1 cellular context compared by ENCODE assay signal in the genomic region with DNA sequence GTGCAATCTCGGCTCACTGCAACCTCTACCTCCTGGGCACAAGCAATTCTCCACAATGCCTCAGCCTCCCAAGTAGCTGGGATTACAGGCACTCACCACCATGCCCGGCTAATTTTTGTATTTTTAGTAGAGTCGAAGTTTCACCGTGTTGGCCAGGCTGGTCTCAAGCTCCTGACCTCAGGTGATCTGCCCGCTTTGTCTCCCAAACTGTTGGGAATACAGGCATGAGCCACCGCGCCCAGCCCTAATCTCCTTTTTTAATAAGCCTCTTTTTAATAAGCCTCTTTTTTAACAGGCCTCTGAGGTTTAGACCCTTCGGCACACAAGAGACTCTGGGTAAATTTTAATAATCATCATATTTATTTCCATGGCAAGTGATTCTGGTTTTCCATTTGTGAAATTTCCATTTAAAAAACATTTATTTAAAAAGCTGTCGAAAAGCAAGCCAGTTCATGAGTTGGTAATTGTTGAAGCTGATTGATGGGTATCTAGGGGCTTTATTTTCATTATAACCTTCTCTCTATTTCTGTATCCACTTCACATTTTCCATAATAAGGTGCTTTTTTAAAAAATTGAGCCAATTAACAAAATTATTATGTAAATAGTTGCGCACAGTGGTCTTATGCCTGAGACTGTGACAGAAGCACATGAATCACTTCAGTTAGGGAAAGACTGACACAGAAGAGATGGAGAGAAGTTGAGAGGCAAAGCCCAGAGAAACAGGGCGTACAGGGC.
TF ChIP-seq lines count a peak whose summit lies in the region.

No MANE protein-coding gene starts in this region.

TF ChIP-seq in endothelial cell of umbilical vein, 7 proteins besides CTCF, POLR2A, EP300 and RAD21:
- TF ChIP-seq JUN (IDR thresholded peaks at IDR 0.05; ENCODE audit: borderline replicate concordance, insufficient read depth, insufficient read length, low read depth) (no peak), POLR2AphosphoS5 (IDR thresholded peaks at IDR 0.05; ENCODE audit: insufficient read depth, low read depth, low read length) (no peak), FOS (IDR thresholded peaks at IDR 0.05; ENCODE audit: borderline replicate concordance, insufficient read depth, low read length) (no peak), GATA2 (IDR thresholded peaks at IDR 0.05; ENCODE audit: insufficient read depth, insufficient read length, low read depth, low read length) (no peak), EZH2 (IDR thresholded peaks at IDR 0.05; ENCODE audit: borderline replicate concordance, low read depth, low read length, severe bottlenecking) (no peak), MYC (IDR thresholded peaks at IDR 0.05; ENCODE audit: low read depth, low read length) (no peak)
- TF ChIP-seq, protein P1, sequence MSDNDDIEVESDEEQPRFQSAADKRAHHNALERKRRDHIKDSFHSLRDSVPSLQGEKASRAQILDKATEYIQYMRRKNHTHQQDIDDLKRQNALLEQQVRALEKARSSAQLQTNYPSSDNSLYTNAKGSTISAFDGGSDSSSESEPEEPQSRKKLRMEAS (IDR thresholded peaks at IDR 0.05; ENCODE audit: insufficient read depth, insufficient read length): no peak
TF ChIP-seq in endothelial cell of umbilical vein: peak in this region for 0.
